12 cellular contexts compared by ENCODE assay signal in genomic region chr15:35081626-35082365, GRCh38. TPM values are rescaled to one million over a fixed set of nuclear protein-coding genes. Genes with fewer than 3 reads are reported as not detected.
"Had no signal": no experiment of that assay in that cellular context is flagged by ENCODE, and none has a peak within 500 bp of the region (broad histone marks: within the 10 kb centered on the region; RNA-seq: fewer than 3 reads in every experiment).

No MANE protein-coding gene starts in this region.

RNA-seq across cellular contexts. Expression of gene NANOGP8, which starts 3.3 kb away (rescaled TPM):
- total RNA-seq: activated CD4-positive, alpha-beta memory T cell treated with anti-CD3 and anti-CD28 coated beads for 36 hours; activated CD4-positive, alpha-beta memory T cell treated with anti-CD3 and anti-CD28 coated beads, Interleukin-2, amount 10 ng/mL, durations not matched to agents 7 days and 5 days; activated CD4-positive, alpha-beta T cell treated with anti-CD3 and anti-CD28 coated beads for 36 hours; activated CD4-positive, alpha-beta T cell treated with anti-CD3 and anti-CD28 coated beads, Interleukin-2, amount 10 ng/mL, durations not matched to agents 24 days and 14 days; activated CD4-positive, alpha-beta T cell treated with anti-CD3 and anti-CD28 coated beads, Interleukin-2, amount 10 ng/mL, durations not matched to agents 7 days and 5 days; activated CD8-positive, alpha-beta memory T cell treated with anti-CD3 and anti-CD28 coated beads for 36 hours; activated CD8-positive, alpha-beta memory T cell treated with anti-CD3 and anti-CD28 coated beads, Interleukin-2, amount 10 ng/mL, durations not matched to agents 7 days and 5 days; activated CD8-positive, alpha-beta T cell treated with anti-CD3 and anti-CD28 coated beads for 36 hours; activated CD8-positive, alpha-beta T cell treated with anti-CD3 and anti-CD28 coated beads, Interleukin-2, amount 10 ng/mL, durations not matched to agents 7 days and 5 days; T-helper 1 cell treated with Interleukin-12 subunit alpha and Interleukin-12 subunit beta and Interleukin-4 antibody, amounts not matched to agents 30 ng/mL and 1 ng/mL, for 36 hours; T-helper 17 cell; T-helper 2 cell treated with Interferon-gamma antibody and Interleukin-4, amounts not matched to agents 100 ng/mL and 5 ng/mL, for 36 hours had no signal
